ENCODE assay signal across 28 cellular contexts in genomic region chr1:212401042-212401441, GRCh38.
"Had no signal": no experiment of that assay in that cellular context is flagged by ENCODE, and none has a peak within 500 bp of the region (broad histone marks: within the 10 kb centered on the region; RNA-seq: fewer than 3 reads in every experiment).

No MANE protein-coding gene starts in this region.

- H3K4me3 ChIP-seq: adrenal gland, ascending aorta, dorsolateral prefrontal cortex, esophagus squamous epithelium, gastroesophageal sphincter, ovary, psoas muscle, right atrium auricular region, spleen, tibial artery had no signal

- H3K36me3 ChIP-seq: adrenal gland, gastroesophageal sphincter, ovary, right atrium auricular region had no signal

- DNase-seq: activated CD4-positive, alpha-beta memory T cell treated with anti-CD3 and anti-CD28 coated beads, Interleukin-2, amount 10 ng/mL, durations not matched to agents 7 days and 5 days; activated CD4-positive, alpha-beta T cell treated with anti-CD3 and anti-CD28 coated beads, Interleukin-2, amount 10 ng/mL, durations not matched to agents 24 days and 14 days; adrenal gland; brain microvascular endothelial cell; central memory CD4-positive, alpha-beta T cell; dorsolateral prefrontal cortex; effector memory CD8-positive, alpha-beta T cell; esophagus squamous epithelium; head of caudate nucleus; hypothalamus; islet precursor cell; left colon; ovary; psoas muscle; spleen; stimulated activated CD4-positive, alpha-beta T cell treated with anti-CD3 and anti-CD28 coated beads, Interleukin-4, amount 100 ng/mL, for 1 hour; stimulated activated naive CD8-positive, alpha-beta T cell treated with anti-CD3 and anti-CD28 coated beads, Interleukin-15, amount 100 ng/mL, for 72 hours; T-helper 17 cell; tibial artery had no signal

- H3K27ac ChIP-seq: adrenal gland, ascending aorta, brain microvascular endothelial cell, gastroesophageal sphincter, ovary, psoas muscle, right atrium auricular region, spleen, tibial artery, VCaP had no signal

- H3K4me3 Mint-ChIP-seq: activated CD4-positive, alpha-beta memory T cell treated with anti-CD3 and anti-CD28 coated beads, Interleukin-2, amount 10 ng/mL, durations not matched to agents 7 days and 5 days; activated CD4-positive, alpha-beta T cell treated with anti-CD3 and anti-CD28 coated beads, Interleukin-2, amount 10 ng/mL, durations not matched to agents 24 days and 14 days; activated T-helper 1 cell treated with anti-CD3 and anti-CD28 coated beads, Interleukin-12 subunit alpha, Interleukin-12 subunit beta, Interleukin-2, Interleukin-4 antibody, amounts not matched to agents 30 ng/mL and 10 ng/mL and 1 ng/mL, durations not matched to agents 14 hours and 24 hours and 36 hours; effector memory CD8-positive, alpha-beta T cell; memory B cell; natural killer cell treated with Interleukin-12 subunit alpha and Interleukin-12 subunit beta and Interleukin-15 and Interleukin-18, amount 100 ng/mL, for 72 hours; stimulated activated naive CD8-positive, alpha-beta T cell treated with anti-CD3 and anti-CD28 coated beads, Interleukin-15, amount 100 ng/mL, for 72 hours; T-helper 17 cell had no signal

- H3K9me3 ChIP-seq: ovary, psoas muscle, tibial artery had no signal

- H3K27me3 ChIP-seq: adrenal gland, ascending aorta, brain microvascular endothelial cell, dorsolateral prefrontal cortex, esophagus squamous epithelium, gastroesophageal sphincter, ovary, right atrium auricular region, spleen, tibial artery had no signal

- H3K27ac Mint-ChIP-seq: activated CD4-positive, alpha-beta memory T cell treated with anti-CD3 and anti-CD28 coated beads, Interleukin-2, amount 10 ng/mL, durations not matched to agents 7 days and 5 days; activated CD4-positive, alpha-beta T cell treated with anti-CD3 and anti-CD28 coated beads, Interleukin-2, amount 10 ng/mL, durations not matched to agents 24 days and 14 days; activated naive CD4-positive, alpha-beta T cell treated with anti-CD3 and anti-CD28 coated beads, Interleukin-2, amount 50 U/mL, for 72 hours; activated T-helper 1 cell treated with anti-CD3 and anti-CD28 coated beads, Interleukin-12 subunit alpha, Interleukin-12 subunit beta, Interleukin-2, Interleukin-4 antibody, amounts not matched to agents 30 ng/mL and 10 ng/mL and 1 ng/mL, durations not matched to agents 14 hours and 24 hours and 36 hours; effector memory CD8-positive, alpha-beta T cell; memory B cell; natural killer cell treated with Interleukin-12 subunit alpha and Interleukin-12 subunit beta and Interleukin-15 and Interleukin-18, amount 100 ng/mL, for 72 hours; stimulated activated naive CD8-positive, alpha-beta T cell treated with anti-CD3 and anti-CD28 coated beads, Interleukin-15, amount 100 ng/mL, for 72 hours; T-helper 17 cell had no signal

- H3K9me3 Mint-ChIP-seq: activated CD4-positive, alpha-beta T cell treated with anti-CD3 and anti-CD28 coated beads, Interleukin-2, amount 10 ng/mL, durations not matched to agents 24 days and 14 days; effector memory CD8-positive, alpha-beta T cell had no signal

- H3K4me1 Mint-ChIP-seq: stimulated activated naive CD8-positive, alpha-beta T cell treated with anti-CD3 and anti-CD28 coated beads, Interleukin-15, amount 100 ng/mL, for 72 hours had no signal

- H3K27me3 Mint-ChIP-seq: activated CD4-positive, alpha-beta memory T cell treated with anti-CD3 and anti-CD28 coated beads, Interleukin-2, amount 10 ng/mL, durations not matched to agents 7 days and 5 days; activated CD4-positive, alpha-beta T cell treated with anti-CD3 and anti-CD28 coated beads, Interleukin-2, amount 10 ng/mL, durations not matched to agents 24 days and 14 days; effector memory CD8-positive, alpha-beta T cell; memory B cell; natural killer cell treated with Interleukin-12 subunit alpha and Interleukin-12 subunit beta and Interleukin-15 and Interleukin-18, amount 100 ng/mL, for 72 hours; stimulated activated naive CD8-positive, alpha-beta T cell treated with anti-CD3 and anti-CD28 coated beads, Interleukin-15, amount 100 ng/mL, for 72 hours; T-helper 17 cell had no signal

- ATAC-seq: activated CD4-positive, CD25-positive, alpha-beta regulatory T cell treated with anti-CD3 and anti-CD28 coated beads, Interleukin-2, amount 50 U/mL, for 24 hours; activated naive CD4-positive, alpha-beta T cell treated with anti-CD3 and anti-CD28 coated beads, Interleukin-2, amount 50 U/mL, for 72 hours; effector memory CD8-positive, alpha-beta T cell; gastroesophageal sphincter; left colon; natural killer cell treated with Interleukin-12 subunit alpha and Interleukin-12 subunit beta and Interleukin-15 and Interleukin-18, amount 100 ng/mL, for 72 hours; psoas muscle; stimulated activated naive CD8-positive, alpha-beta T cell treated with anti-CD3 and anti-CD28 coated beads, Interleukin-15, amount 100 ng/mL, for 72 hours; T-helper 17 cell had no signal

- H3K4me1 ChIP-seq: adrenal gland, ascending aorta, gastroesophageal sphincter, psoas muscle, right atrium auricular region, spleen, tibial artery had no signal
